In the genomic region with DNA sequence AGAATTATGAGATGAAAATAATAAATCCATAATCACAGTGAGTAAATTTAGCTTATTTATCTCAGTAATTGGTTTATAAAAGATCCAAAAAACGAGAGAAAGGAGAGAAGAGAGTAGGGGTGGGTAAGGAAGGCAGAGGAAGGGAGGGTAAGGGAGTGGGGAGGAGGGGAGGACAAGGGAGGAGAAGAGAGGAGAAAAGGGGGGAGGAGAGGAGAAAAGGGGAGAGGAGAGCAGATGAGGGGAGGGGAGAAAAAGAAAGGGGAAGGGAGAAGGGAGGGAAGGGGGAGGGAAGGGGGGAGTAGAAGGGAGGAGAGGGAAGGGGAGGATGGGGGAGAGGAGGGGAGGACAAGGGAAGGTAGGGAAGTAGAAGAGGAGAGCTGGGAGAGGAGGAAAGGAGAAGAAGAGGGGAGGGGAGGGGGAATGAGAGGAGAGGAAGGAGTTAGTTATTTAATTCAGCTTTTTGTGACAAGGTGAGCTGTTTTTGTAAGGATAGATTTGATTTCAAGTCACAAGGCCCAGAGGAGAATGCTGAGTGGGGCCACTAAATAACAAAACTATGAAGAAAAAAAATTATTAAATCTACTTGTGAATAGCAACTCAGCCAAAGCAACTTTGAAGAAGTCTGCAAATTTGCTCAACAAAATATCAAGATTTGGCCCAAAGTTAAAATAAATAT, we compare ENCODE assay signal across 28 cellular contexts.
"Had no signal": no experiment of that assay in that cellular context is flagged by ENCODE, and none has a peak within 500 bp of the region (broad histone marks: within the 10 kb centered on the region; RNA-seq: fewer than 3 reads in every experiment).

No MANE protein-coding gene starts in this region.

- H3K27ac ChIP-seq: colonic mucosa, coronary artery, dorsolateral prefrontal cortex, epithelial cell of prostate, esophagus muscularis mucosa, esophagus squamous epithelium, foreskin keratinocyte, gastrocnemius medialis, gastroesophageal sphincter, heart left ventricle, heart right ventricle had no signal

- FAIRE-seq: colon, endometrium, endothelial cell of umbilical vein had no signal

- H3K4me3 Mint-ChIP-seq: dendritic cell treated with granulocyte-macrophage colony-stimulating factor and Interleukin-4, amounts not matched to agents 40 ng/mL and 50 ng/mL, for 4 days; effector memory CD8-positive, alpha-beta T cell; endodermal cell had no signal

- H3K9me3 Mint-ChIP-seq: dendritic cell treated with granulocyte-macrophage colony-stimulating factor and Interleukin-4, amounts not matched to agents 40 ng/mL and 50 ng/mL, for 4 days; endodermal cell had no signal

- H3K4me3 ChIP-seq: colonic mucosa, coronary artery, dorsolateral prefrontal cortex, esophagus muscularis mucosa, esophagus squamous epithelium, gastrocnemius medialis, gastroesophageal sphincter, heart left ventricle, heart right ventricle had no signal

- DNase-seq: colonic mucosa; cortex of kidney; dermis blood vessel endothelial cell; dorsolateral prefrontal cortex; effector CD4-positive, alpha-beta T cell; effector CD8-positive, alpha-beta T cell; effector memory CD4-positive, alpha-beta T cell; effector memory CD8-positive, alpha-beta T cell; endodermal cell; erythroblast; esophagus squamous epithelium; foreskin fibroblast; foreskin keratinocyte; foreskin melanocyte; gastrocnemius medialis; glutamatergic neuron; head of caudate nucleus; heart left ventricle; heart right ventricle had no signal

- H3K4me1 Mint-ChIP-seq: endodermal cell had no signal

- H3K27me3 ChIP-seq: colonic mucosa, esophagus muscularis mucosa, esophagus squamous epithelium, foreskin keratinocyte, gastrocnemius medialis, gastroesophageal sphincter, heart left ventricle, heart right ventricle had no signal

- H3K27ac Mint-ChIP-seq: dendritic cell treated with granulocyte-macrophage colony-stimulating factor and Interleukin-4, amounts not matched to agents 40 ng/mL and 50 ng/mL, for 4 days; effector memory CD8-positive, alpha-beta T cell; endodermal cell had no signal

- ATAC-seq: effector memory CD8-positive, alpha-beta T cell; esophagus mucosa; foreskin keratinocyte; gastrocnemius medialis; gastroesophageal sphincter; heart left ventricle; heart right ventricle had no signal

- H3K36me3 ChIP-seq: colonic mucosa, esophagus muscularis mucosa, esophagus squamous epithelium, gastrocnemius medialis, gastroesophageal sphincter, heart left ventricle, heart right ventricle had no signal

- H3K9me3 ChIP-seq: colonic mucosa, esophagus squamous epithelium, gastrocnemius medialis, gastroesophageal sphincter had no signal

- H3K4me1 ChIP-seq: colonic mucosa, esophagus muscularis mucosa, esophagus squamous epithelium, gastrocnemius medialis, gastroesophageal sphincter, heart left ventricle, heart right ventricle had no signal

- H3K27me3 Mint-ChIP-seq: dendritic cell treated with granulocyte-macrophage colony-stimulating factor and Interleukin-4, amounts not matched to agents 40 ng/mL and 50 ng/mL, for 4 days; effector memory CD8-positive, alpha-beta T cell had no signal
